Comparison of ENCODE assay signal across 7 cellular contexts in genomic region chr10:127117125-127117524, GRCh38.
DNase-seq lines count a peak whose midpoint lies in the region; TF ChIP-seq lines count a peak whose summit lies in the region.

No MANE protein-coding gene starts in this region.

- H3K27ac Mint-ChIP-seq in osteocyte (ENCODE audit: unreplicated experiment), result no peak overlapping the region

- H3K27ac ChIP-seq in SJCRH30, result no peak overlapping the region

- H3K36me3 ChIP-seq in SJCRH30, result peaks cover 4% of the 10 kb centered on the region; the same call in 1 of the 2 replicates

- no peaks in the 10 kb centered on the region for H3K9me3 ChIP-seq in SJCRH30 (replicated peaks)

- no peak overlapping the region for H3K4me3 Mint-ChIP-seq in osteocyte (ENCODE audit: unreplicated experiment)

- H3K9me3 Mint-ChIP-seq in osteocyte (ENCODE audit: unreplicated experiment), result no peaks in the 10 kb centered on the region

- H3K4me1 Mint-ChIP-seq in osteocyte (ENCODE audit: unreplicated experiment), result no peaks in the 10 kb centered on the region

- H3K4me1 ChIP-seq in SJCRH30, result no peaks in the 10 kb centered on the region

- no peaks in the 10 kb centered on the region for H3K27me3 ChIP-seq in SJCRH30

- TF ChIP-seq CTCF in foreskin fibroblast (IDR thresholded peaks at IDR 0.05; ENCODE audit: low read depth, low read length) (no peak), osteocyte (IDR thresholded peaks at IDR 0.05) (no peak)

- no peak overlapping the region for H3K4me3 ChIP-seq in SJCRH30
- no peak overlapping the region for H3K4me3 ChIP-seq in foreskin fibroblast (ENCODE audit: low read depth in 1 of 2, low read length in 2 of 2)
- no peak overlapping the region for H3K4me3 ChIP-seq in skeletal muscle cell (ENCODE audit: low read depth, low read length)

- no peaks in the 10 kb centered on the region for H3K27me3 Mint-ChIP-seq in osteocyte (ENCODE audit: unreplicated experiment)

- DNase-seq in HK-2 (ENCODE audit: unreplicated experiment) (peak; percentile 58), SJCRH30 (peak; percentile 57 to 73), foreskin fibroblast (peak; percentile 41 to 79), skeletal muscle cell (ENCODE audit: low read depth) (peak; percentile 14), NCI-H1694 treated with DMSO at 0.1 percent for 48 hours (lab: John Stamatoyannopoulos, UW) (no peak), osteocyte (ENCODE audit: extremely low spot score, unreplicated experiment) (no peak)
- DNase-seq in effector CD8-positive, alpha-beta T cell (lab: John Stamatoyannopoulos, UW), result no peak

- H3K36me3 Mint-ChIP-seq in osteocyte (ENCODE audit: unreplicated experiment), result peaks cover 24% of the 10 kb centered on the region

Comparison
In these comparisons a context has a peak if more than half of its experiments do, and no peak if none do; other contexts are left out.
1. DNase-seq: peak in HK-2 (single experiment), SJCRH30 (2 of 2), foreskin fibroblast (2 of 2) and skeletal muscle cell (single experiment); none in NCI-H1694 treated with DMSO at 0.1 percent for 48 hours (single experiment), osteocyte (single experiment) and effector CD8-positive, alpha-beta T cell (single experiment).